In genomic region chr7:112053405-112054069, GRCh38 we compare ENCODE assay signal across 20 cellular contexts.
"Had no signal": no experiment of that assay in that cellular context is flagged by ENCODE, and none has a peak within 500 bp of the region (broad histone marks: within the 10 kb centered on the region; RNA-seq: fewer than 3 reads in every experiment).

No MANE protein-coding gene starts in this region.

- H3K4me2 ChIP-seq: hepatocyte had no signal

- H3K9me3 ChIP-seq: colonic mucosa, pancreas, vagina had no signal

- DNase-seq: colonic mucosa; effector CD4-positive, alpha-beta T cell; endodermal cell; erythroblast; foreskin keratinocyte; head of caudate nucleus; kidney; left cardiac atrium; left ventricle myocardium superior; naive B cell; occipital lobe; pancreas; right cardiac atrium; small intestine; stimulated activated CD4-positive, alpha-beta T cell treated with anti-CD3 and anti-CD28 coated beads, Interleukin-2, amount 100 ng/mL, for 48 hours; stimulated activated naive CD4-positive, alpha-beta T cell treated with Interleukin-2 at 50 U/mL for 16 hours; trophoblast cell had no signal

- FAIRE-seq: endothelial cell of umbilical vein, kidney, pancreas, small intestine had no signal

- H2AFZ ChIP-seq: hepatocyte had no signal

- H3K27ac ChIP-seq: colonic mucosa, foreskin keratinocyte, hepatocyte, pancreas, vagina had no signal

- H3K4me1 ChIP-seq: colonic mucosa, foreskin keratinocyte had no signal

- H3K36me3 ChIP-seq: colonic mucosa, pancreas, vagina had no signal

- ATAC-seq: foreskin keratinocyte, left cardiac atrium, left ventricle myocardium superior, pancreas, right cardiac atrium had no signal

- H3K4me3 ChIP-seq: colonic mucosa, hepatocyte, pancreas, vagina had no signal

- H3K27me3 ChIP-seq: colonic mucosa, foreskin keratinocyte, hepatocyte, pancreas, vagina had no signal
